In the genomic region with DNA sequence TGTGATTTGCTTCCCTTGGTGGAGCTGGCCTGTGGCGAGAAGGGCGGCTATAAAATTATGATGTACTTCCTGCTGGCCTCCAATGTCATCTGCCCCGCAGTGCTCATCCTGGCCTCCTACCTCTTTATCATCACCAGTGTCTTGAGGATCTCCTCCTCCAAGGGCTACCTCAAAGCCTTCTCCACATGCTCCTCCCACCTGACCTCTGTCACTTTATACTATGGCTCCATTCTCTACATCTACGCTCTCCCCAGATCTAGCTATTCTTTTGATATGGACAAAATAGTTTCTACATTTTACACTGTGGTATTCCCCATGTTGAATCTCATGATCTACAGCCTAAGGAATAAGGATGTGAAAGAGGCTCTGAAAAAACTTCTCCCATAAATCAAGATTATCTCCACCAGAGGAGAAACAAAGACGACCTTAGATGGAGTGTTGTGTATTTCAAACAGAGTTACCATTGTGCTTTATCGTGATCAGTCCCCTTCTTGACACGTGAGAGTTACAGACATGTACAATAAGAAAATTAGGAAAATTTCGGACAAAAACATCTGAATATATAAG, we compare ENCODE assay signal across 27 cellular contexts. TPM values are rescaled to one million over a fixed set of nuclear protein-coding genes. Genes with fewer than 3 reads are reported as not detected.
A peak's percentile ranks its signal among the peaks of the same experiment; 100 is the strongest.
DNase-seq lines count a peak whose midpoint lies in the region; ATAC-seq, FAIRE-seq and TF ChIP-seq lines count a peak whose summit lies in the region.
"Had no signal": no experiment of that assay in that cellular context is flagged by ENCODE, and none has a peak within 500 bp of the region (broad histone marks: within the 10 kb centered on the region; RNA-seq: fewer than 3 reads in every experiment).

No MANE protein-coding gene starts in this region.

- H3K79me2 ChIP-seq in astrocyte (ENCODE audit: insufficient read depth, low read length) = no peaks in the 10 kb centered on the region

- H3K27me3 ChIP-seq in astrocyte (ENCODE audit: insufficient read depth, low read length) = no peaks in the 10 kb centered on the region
- no peaks in the 10 kb centered on the region for H3K27me3 ChIP-seq in lower lobe of right lung (ENCODE audit: low read depth)
- H3K27me3 ChIP-seq in upper lobe of right lung = no peaks in the 10 kb centered on the region
- no peaks in the 10 kb centered on the region for H3K27me3 ChIP-seq in CD8-positive, alpha-beta T cell (ENCODE audit: insufficient read depth, low read length)

- TF ChIP-seq CTCF in astrocyte (IDR thresholded peaks at IDR 0.05; ENCODE audit: insufficient read depth, low read depth, low read length) = no peak
- no peak for TF ChIP-seq CTCF in lower lobe of right lung (IDR thresholded peaks at IDR 0.05)
- TF ChIP-seq CTCF in upper lobe of right lung (IDR thresholded peaks at IDR 0.05) = no peak
- no peak for TF ChIP-seq CTCF in CD8-positive, alpha-beta T cell (IDR thresholded peaks at IDR 0.05)

- peak; percentile 31 to 36 for ATAC-seq in lower lobe of right lung
- peak; percentile 41 for ATAC-seq in upper lobe of right lung
- no peak for ATAC-seq in CD8-positive, alpha-beta T cell
- ATAC-seq: HCT116, Panc1 had no signal

- no peaks in the 10 kb centered on the region for H3K4me1 ChIP-seq in astrocyte (ENCODE audit: insufficient read depth, low read length)
- no peaks in the 10 kb centered on the region for H3K4me1 ChIP-seq in lower lobe of right lung
- H3K4me1 ChIP-seq in upper lobe of right lung = no peaks in the 10 kb centered on the region
- H3K4me1 ChIP-seq in CD8-positive, alpha-beta T cell (ENCODE audit: insufficient read depth, low read length) = no peaks in the 10 kb centered on the region

- peak overlapping the region; percentile 22 for H3K27ac Mint-ChIP-seq in astrocyte (ENCODE audit: unreplicated experiment)
- no peak overlapping the region for H3K27ac Mint-ChIP-seq in CD8-positive, alpha-beta T cell

- H3K4me3 ChIP-seq in astrocyte (ENCODE audit: insufficient read depth, low read depth, low read length) = no peak overlapping the region
- H3K4me3 ChIP-seq in lower lobe of right lung = no peak overlapping the region
- no peak overlapping the region for H3K4me3 ChIP-seq in upper lobe of right lung
- H3K4me3 ChIP-seq in CD8-positive, alpha-beta T cell (ENCODE audit: low read depth, low read length) = no peak overlapping the region

- no peak overlapping the region for H3K9ac ChIP-seq in astrocyte (ENCODE audit: low read length)

- no peak overlapping the region for H3K4me2 ChIP-seq in astrocyte (ENCODE audit: low read length)

- TF ChIP-seq POLR2A in GM12892 (IDR thresholded peaks at IDR 0.05; ENCODE audit: low read depth, low read length) = no peak

- no peaks in the 10 kb centered on the region for H3K36me3 ChIP-seq in astrocyte (ENCODE audit: insufficient read depth, low read length)
- H3K36me3 ChIP-seq in lower lobe of right lung = no peaks in the 10 kb centered on the region
- H3K36me3 ChIP-seq in upper lobe of right lung = no peaks in the 10 kb centered on the region
- no peaks in the 10 kb centered on the region for H3K36me3 ChIP-seq in CD8-positive, alpha-beta T cell (ENCODE audit: insufficient read depth, low read length)

- no peaks in the 10 kb centered on the region for H4K20me1 ChIP-seq in astrocyte (ENCODE audit: insufficient read depth, low read length)

- peak; percentile 60 for FAIRE-seq in GM12892 (lab: Jason Lieb, UNC)
- FAIRE-seq in astrocyte (lab: Jason Lieb, UNC) = no peak

- CTCF ChIA-PET in CD8-positive, alpha-beta T cell (lab: Charles Lee) = no interaction called here

- no peak overlapping the region for H3K4me3 Mint-ChIP-seq in astrocyte (ENCODE audit: unreplicated experiment)
- H3K4me3 Mint-ChIP-seq in CD8-positive, alpha-beta T cell = no peak overlapping the region
- H3K4me3 Mint-ChIP-seq: CD4-positive, alpha-beta memory T cell had no signal

- POLR2A ChIA-PET in CD8-positive, alpha-beta T cell (lab: Charles Lee) = no interaction called here

- H3K9me3 ChIP-seq in astrocyte (ENCODE audit: insufficient read depth, low read depth, low read length) (peaks cover 19% of the 10 kb centered on the region), lower lobe of right lung (no peaks in the 10 kb centered on the region), upper lobe of right lung (no peaks in the 10 kb centered on the region)
- H3K9me3 ChIP-seq in CD8-positive, alpha-beta T cell (ENCODE audit: low read length) = no peaks in the 10 kb centered on the region

- no peaks in the 10 kb centered on the region for H3K27me3 Mint-ChIP-seq in astrocyte (ENCODE audit: low read depth, unreplicated experiment)
- H3K27me3 Mint-ChIP-seq in CD8-positive, alpha-beta T cell (ENCODE audit: low read depth) = no peaks in the 10 kb centered on the region
- H3K27me3 Mint-ChIP-seq: CD4-positive, alpha-beta memory T cell had no signal

- intact Hi-C loops in lower lobe of right lung (cut with DNase I) = no loop called here
- intact Hi-C loops in upper lobe of right lung (cut with DNase I) = no loop called here
- intact Hi-C loops in CD8-positive, alpha-beta T cell (cut with DNase I, micrococcal nuclease) = no loop called here

- H3K27ac ChIP-seq in astrocyte (ENCODE audit: low read depth, low read length) (no peak overlapping the region), lower lobe of right lung (no peak overlapping the region), upper lobe of right lung (no peak overlapping the region)
- no peak overlapping the region for H3K27ac ChIP-seq in CD8-positive, alpha-beta T cell (ENCODE audit: low read depth, low read length)
- H3K27ac ChIP-seq: HL-60, RWPE1 had no signal

- H2AFZ ChIP-seq in astrocyte (ENCODE audit: low read depth, low read length) = no peak overlapping the region

- no peak for DNase-seq in GM12892 (ENCODE audit: insufficient read length)
- no peak for DNase-seq in astrocyte (ENCODE audit: low read depth)
- DNase-seq in lower lobe of right lung = no peak
- DNase-seq in upper lobe of right lung = no peak
- no peak for DNase-seq in ecto neural progenitor cell (ENCODE audit: low spot score)
- DNase-seq in glomerular visceral epithelial cell (ENCODE audit: extremely low spot score) = no peak
- no peak for DNase-seq in CD8-positive, alpha-beta T cell
- DNase-seq: C1 segment of cervical spinal cord; CD4-positive, alpha-beta memory T cell; DMS 273 treated with DMSO at 0.1 percent for 48 hours; DMS79 treated with DMSO at 0.1 percent for 48 hours; Karpas-422; NCI-H1092 treated with DMSO at 0.1 percent for 48 hours; NCI-H1436; NCI-H187; NCI-H2081 treated with DMSO at 0.1 percent for 48 hours; NCI-H2171 treated with DMSO at 0.1 percent for 48 hours; NCI-H524; NCI-H774; SHP77 had no signal

- no peaks in the 10 kb centered on the region for H3K36me3 Mint-ChIP-seq in astrocyte (ENCODE audit: low read depth, unreplicated experiment)
- no peaks in the 10 kb centered on the region for H3K36me3 Mint-ChIP-seq in CD8-positive, alpha-beta T cell
- H3K36me3 Mint-ChIP-seq: CD4-positive, alpha-beta memory T cell had no signal

- H3K4me1 Mint-ChIP-seq in astrocyte (ENCODE audit: low read depth, unreplicated experiment) = peaks cover 13% of the 10 kb centered on the region
- no peaks in the 10 kb centered on the region for H3K4me1 Mint-ChIP-seq in CD8-positive, alpha-beta T cell (ENCODE audit: low read depth)
- H3K4me1 Mint-ChIP-seq: CD4-positive, alpha-beta memory T cell had no signal

- no peaks in the 10 kb centered on the region for H3K9me3 Mint-ChIP-seq in astrocyte (ENCODE audit: unreplicated experiment)
- peaks cover 14% of the 10 kb centered on the region for H3K9me3 Mint-ChIP-seq in CD8-positive, alpha-beta T cell

RNA-seq across cellular contexts. Expression of gene OR9G1, which starts 2.1 kb away (rescaled TPM):
- not detected for polyA plus RNA-seq in GM12892 (2012; ENCODE audit: missing spikeins)
- not detected in 2 replicates for total RNA-seq in astrocyte
- total RNA-seq in lower lobe of right lung = not detected
- not detected for total RNA-seq in upper lobe of right lung
- total RNA-seq in CD8-positive, alpha-beta T cell = not detected
- total RNA-seq: A673; CD4-positive, alpha-beta memory T cell; H4; M059J had no signal
- polyA plus RNA-seq: CD4-positive, alpha-beta memory T cell had no signal

RNA-seq across cellular contexts. Expression of gene OR5AR1, which starts 37.5 kb away (rescaled TPM):
- polyA plus RNA-seq in GM12892 (2012; ENCODE audit: missing spikeins) = not detected
- not detected in 2 replicates for total RNA-seq in astrocyte
- total RNA-seq in lower lobe of right lung = not detected
- not detected for total RNA-seq in upper lobe of right lung
- not detected for total RNA-seq in CD8-positive, alpha-beta T cell
- total RNA-seq: A673; CD4-positive, alpha-beta memory T cell; H4; M059J had no signal
- polyA plus RNA-seq: CD4-positive, alpha-beta memory T cell had no signal

RNA-seq across cellular contexts. Expression of gene OR9G4, which starts 47.5 kb away (rescaled TPM):
- polyA plus RNA-seq in GM12892 (2012; ENCODE audit: missing spikeins) = not detected
- total RNA-seq in astrocyte (not detected in 2 replicates), lower lobe of right lung (not detected), upper lobe of right lung (not detected)
- total RNA-seq in CD8-positive, alpha-beta T cell = not detected
- total RNA-seq: A673; CD4-positive, alpha-beta memory T cell; H4; M059J had no signal
- polyA plus RNA-seq: CD4-positive, alpha-beta memory T cell had no signal

RNA-seq across cellular contexts. Expression of gene OR5AP2, which starts 58.8 kb away (rescaled TPM):
- not detected for polyA plus RNA-seq in GM12892 (2012; ENCODE audit: missing spikeins)
- not detected in 2 replicates for total RNA-seq in astrocyte
- not detected for total RNA-seq in lower lobe of right lung
- total RNA-seq in upper lobe of right lung = not detected
- total RNA-seq in CD8-positive, alpha-beta T cell = not detected
- total RNA-seq: A673; CD4-positive, alpha-beta memory T cell; H4; M059J had no signal
- polyA plus RNA-seq: CD4-positive, alpha-beta memory T cell had no signal
